In genomic region chr1:111417755-111418154, GRCh38 we compare ENCODE assay signal across 1 cellular context.
TF ChIP-seq lines count a peak whose summit lies in the region.

No MANE protein-coding gene starts in this region.

TF ChIP-seq in HepG2, 621 proteins besides CTCF, POLR2A, EP300 and RAD21 (continued from another document and continues in another):
- TF ChIP-seq, protein P1, sequence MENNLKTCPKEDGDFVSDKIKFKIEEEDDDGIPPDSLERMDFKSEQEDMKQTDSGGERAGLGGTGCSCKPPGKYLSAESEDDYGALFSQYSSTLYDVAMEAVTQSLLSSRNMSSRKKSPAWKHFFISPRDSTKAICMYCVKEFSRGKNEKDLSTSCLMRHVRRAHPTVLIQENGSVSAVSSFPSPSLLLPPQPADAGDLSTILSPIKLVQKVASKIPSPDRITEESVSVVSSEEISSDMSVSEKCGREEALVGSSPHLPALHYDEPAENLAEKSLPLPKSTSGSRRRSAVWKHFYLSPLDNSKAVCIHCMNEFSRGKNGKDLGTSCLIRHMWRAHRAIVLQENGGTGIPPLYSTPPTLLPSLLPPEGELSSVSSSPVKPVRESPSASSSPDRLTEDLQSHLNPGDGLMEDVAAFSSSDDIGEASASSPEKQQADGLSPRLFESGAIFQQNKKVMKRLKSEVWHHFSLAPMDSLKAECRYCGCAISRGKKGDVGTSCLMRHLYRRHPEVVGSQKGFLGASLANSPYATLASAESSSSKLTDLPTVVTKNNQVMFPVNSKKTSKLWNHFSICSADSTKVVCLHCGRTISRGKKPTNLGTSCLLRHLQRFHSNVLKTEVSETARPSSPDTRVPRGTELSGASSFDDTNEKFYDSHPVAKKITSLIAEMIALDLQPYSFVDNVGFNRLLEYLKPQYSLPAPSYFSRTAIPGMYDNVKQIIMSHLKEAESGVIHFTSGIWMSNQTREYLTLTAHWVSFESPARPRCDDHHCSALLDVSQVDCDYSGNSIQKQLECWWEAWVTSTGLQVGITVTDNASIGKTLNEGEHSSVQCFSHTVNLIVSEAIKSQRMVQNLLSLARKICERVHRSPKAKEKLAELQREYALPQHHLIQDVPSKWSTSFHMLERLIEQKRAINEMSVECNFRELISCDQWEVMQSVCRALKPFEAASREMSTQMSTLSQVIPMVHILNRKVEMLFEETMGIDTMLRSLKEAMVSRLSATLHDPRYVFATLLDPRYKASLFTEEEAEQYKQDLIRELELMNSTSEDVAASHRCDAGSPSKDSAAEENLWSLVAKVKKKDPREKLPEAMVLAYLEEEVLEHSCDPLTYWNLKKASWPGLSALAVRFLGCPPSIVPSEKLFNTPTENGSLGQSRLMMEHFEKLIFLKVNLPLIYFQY (CRISPR knock-in tag; IDR thresholded peaks at IDR 0.05; ENCODE audit: borderline replicate concordance) = no peak
- no peak for TF ChIP-seq CHCHD3 (CRISPR knock-in tag; IDR thresholded peaks at IDR 0.05)
- TF ChIP-seq TCF7 (IDR thresholded peaks at IDR 0.05; ENCODE audit: low read depth) = peak; percentile 33; the same call in 1 of the 2 replicates
- no peak for TF ChIP-seq KLF9 (CRISPR knock-in tag; IDR thresholded peaks at IDR 0.05; ENCODE audit: low read depth)
- TF ChIP-seq, protein P2, sequence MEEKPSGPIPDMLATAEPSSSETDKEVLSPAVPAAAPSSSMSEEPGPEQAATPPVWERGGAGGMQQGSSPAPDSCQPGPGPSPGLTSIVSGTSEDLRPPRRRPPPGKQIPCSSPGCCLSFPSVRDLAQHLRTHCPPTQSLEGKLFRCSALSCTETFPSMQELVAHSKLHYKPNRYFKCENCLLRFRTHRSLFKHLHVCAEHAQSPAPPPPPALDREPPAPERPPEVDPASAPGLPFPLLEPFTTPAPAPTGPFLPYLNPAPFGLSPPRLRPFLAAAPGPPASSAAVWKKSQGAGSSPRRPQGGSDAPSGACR (CRISPR knock-in tag; IDR thresholded peaks at IDR 0.05) = no peak
- no peak for TF ChIP-seq GABPB1 (CRISPR knock-in tag; IDR thresholded peaks at IDR 0.05)
- no peak for TF ChIP-seq CCDC6 (CRISPR knock-in tag; IDR thresholded peaks at IDR 0.05)
- TF ChIP-seq, protein P3, sequence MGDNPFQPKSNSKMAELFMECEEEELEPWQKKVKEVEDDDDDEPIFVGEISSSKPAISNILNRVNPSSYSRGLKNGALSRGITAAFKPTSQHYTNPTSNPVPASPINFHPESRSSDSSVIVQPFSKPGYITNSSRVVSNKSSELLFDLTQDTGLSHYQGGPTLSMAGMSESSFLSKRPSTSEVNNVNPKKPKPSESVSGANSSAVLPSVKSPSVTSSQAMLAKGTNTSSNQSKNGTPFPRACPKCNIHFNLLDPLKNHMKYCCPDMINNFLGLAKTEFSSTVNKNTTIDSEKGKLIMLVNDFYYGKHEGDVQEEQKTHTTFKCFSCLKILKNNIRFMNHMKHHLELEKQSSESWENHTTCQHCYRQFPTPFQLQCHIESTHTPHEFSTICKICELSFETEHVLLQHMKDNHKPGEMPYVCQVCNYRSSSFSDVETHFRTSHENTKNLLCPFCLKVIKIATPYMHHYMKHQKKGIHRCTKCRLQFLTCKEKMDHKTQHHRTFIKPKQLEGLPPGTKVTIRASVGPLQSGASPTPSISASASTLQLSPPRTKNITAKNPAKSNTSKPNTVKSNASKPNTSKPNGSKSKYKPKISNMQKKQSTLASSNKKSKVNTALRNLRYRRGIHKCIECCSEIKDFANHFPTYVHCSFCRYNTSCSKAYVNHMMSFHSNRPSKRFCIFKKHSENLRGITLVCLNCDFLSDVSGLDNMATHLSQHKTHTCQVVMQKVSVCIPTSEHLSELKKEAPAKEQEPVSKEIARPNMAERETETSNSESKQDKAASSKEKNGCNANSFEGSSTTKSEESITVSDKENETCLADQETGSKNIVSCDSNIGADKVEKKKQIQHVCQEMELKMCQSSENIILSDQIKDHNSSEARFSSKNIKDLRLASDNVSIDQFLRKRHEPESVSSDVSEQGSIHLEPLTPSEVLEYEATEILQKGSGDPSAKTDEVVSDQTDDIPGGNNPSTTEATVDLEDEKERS (CRISPR knock-in tag; IDR thresholded peaks at IDR 0.05) = no peak
- TF ChIP-seq, protein P4, sequence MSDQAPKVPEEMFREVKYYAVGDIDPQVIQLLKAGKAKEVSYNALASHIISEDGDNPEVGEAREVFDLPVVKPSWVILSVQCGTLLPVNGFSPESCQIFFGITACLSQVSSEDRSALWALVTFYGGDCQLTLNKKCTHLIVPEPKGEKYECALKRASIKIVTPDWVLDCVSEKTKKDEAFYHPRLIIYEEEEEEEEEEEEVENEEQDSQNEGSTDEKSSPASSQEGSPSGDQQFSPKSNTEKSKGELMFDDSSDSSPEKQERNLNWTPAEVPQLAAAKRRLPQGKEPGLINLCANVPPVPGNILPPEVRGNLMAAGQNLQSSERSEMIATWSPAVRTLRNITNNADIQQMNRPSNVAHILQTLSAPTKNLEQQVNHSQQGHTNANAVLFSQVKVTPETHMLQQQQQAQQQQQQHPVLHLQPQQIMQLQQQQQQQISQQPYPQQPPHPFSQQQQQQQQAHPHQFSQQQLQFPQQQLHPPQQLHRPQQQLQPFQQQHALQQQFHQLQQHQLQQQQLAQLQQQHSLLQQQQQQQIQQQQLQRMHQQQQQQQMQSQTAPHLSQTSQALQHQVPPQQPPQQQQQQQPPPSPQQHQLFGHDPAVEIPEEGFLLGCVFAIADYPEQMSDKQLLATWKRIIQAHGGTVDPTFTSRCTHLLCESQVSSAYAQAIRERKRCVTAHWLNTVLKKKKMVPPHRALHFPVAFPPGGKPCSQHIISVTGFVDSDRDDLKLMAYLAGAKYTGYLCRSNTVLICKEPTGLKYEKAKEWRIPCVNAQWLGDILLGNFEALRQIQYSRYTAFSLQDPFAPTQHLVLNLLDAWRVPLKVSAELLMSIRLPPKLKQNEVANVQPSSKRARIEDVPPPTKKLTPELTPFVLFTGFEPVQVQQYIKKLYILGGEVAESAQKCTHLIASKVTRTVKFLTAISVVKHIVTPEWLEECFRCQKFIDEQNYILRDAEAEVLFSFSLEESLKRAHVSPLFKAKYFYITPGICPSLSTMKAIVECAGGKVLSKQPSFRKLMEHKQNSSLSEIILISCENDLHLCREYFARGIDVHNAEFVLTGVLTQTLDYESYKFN (CRISPR knock-in tag; conservative IDR thresholded peaks at IDR 0.05) = peak; percentile 90
- TF ChIP-seq, protein P5, sequence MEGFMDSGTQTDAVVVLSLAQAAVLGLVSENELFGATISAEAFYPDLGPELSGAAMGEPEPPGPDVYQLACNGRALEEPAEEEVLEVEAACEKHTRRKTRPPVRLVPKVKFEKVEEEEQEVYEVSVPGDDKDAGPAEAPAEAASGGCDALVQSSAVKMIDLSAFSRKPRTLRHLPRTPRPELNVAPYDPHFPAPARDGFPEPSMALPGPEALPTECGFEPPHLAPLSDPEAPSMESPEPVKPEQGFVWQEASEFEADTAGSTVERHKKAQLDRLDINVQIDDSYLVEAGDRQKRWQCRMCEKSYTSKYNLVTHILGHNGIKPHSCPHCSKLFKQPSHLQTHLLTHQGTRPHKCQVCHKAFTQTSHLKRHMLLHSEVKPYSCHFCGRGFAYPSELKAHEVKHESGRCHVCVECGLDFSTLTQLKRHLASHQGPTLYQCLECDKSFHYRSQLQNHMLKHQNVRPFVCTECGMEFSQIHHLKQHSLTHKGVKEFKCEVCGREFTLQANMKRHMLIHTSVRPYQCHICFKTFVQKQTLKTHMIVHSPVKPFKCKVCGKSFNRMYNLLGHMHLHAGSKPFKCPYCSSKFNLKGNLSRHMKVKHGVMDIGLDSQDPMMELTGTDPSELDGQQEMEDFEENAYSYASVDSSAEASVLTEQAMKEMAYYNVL (CRISPR knock-in tag; IDR thresholded peaks at IDR 0.05; ENCODE audit: borderline replicate concordance) = peak; percentile 44; the same call in 1 of the 2 replicates
- no peak for TF ChIP-seq ZNF432 (CRISPR knock-in tag; IDR thresholded peaks at IDR 0.05; ENCODE audit: borderline replicate concordance)
- peak; percentile 38; the same call in 1 of the 2 replicates for TF ChIP-seq REPIN1 (CRISPR knock-in tag; IDR thresholded peaks at IDR 0.05; ENCODE audit: borderline replicate concordance, low read depth)
- TF ChIP-seq HNRNPLL (IDR thresholded peaks at IDR 0.05; ENCODE audit: low read depth, low read length, poor library complexity, severe bottlenecking) = no peak
- TF ChIP-seq, protein P6, sequence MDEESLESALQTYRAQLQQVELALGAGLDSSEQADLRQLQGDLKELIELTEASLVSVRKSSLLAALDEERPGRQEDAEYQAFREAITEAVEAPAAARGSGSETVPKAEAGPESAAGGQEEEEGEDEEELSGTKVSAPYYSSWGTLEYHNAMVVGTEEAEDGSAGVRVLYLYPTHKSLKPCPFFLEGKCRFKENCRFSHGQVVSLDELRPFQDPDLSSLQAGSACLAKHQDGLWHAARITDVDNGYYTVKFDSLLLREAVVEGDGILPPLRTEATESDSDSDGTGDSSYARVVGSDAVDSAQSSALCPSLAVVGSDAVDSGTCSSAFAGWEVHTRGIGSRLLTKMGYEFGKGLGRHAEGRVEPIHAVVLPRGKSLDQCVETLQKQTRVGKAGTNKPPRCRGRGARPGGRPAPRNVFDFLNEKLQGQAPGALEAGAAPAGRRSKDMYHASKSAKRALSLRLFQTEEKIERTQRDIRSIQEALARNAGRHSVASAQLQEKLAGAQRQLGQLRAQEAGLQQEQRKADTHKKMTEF (CRISPR knock-in tag; IDR thresholded peaks at IDR 0.05) = peak; percentile 44; the same call in 1 of the 2 replicates
- TF ChIP-seq STAT6 (CRISPR knock-in tag; IDR thresholded peaks at IDR 0.05; ENCODE audit: borderline replicate concordance) = peak; percentile 85; the same call in 1 of the 2 replicates
- no peak for TF ChIP-seq ZNF781 (CRISPR knock-in tag; IDR thresholded peaks at IDR 0.05; ENCODE audit: borderline replicate concordance, not compliant biosample characterization)
- no peak for TF ChIP-seq ZNF460 (CRISPR knock-in tag; IDR thresholded peaks at IDR 0.05; ENCODE audit: borderline replicate concordance)
- TF ChIP-seq TBX3 (IDR thresholded peaks at IDR 0.05; ENCODE audit: borderline replicate concordance) = no peak
- TF ChIP-seq AGO2 (optimal IDR thresholded peaks at IDR 0.05; ENCODE audit: low read depth, low read length) = no peak
- no peak for TF ChIP-seq TOE1 (CRISPR knock-in tag; IDR thresholded peaks at IDR 0.05)
- TF ChIP-seq ZNF670 (CRISPR knock-in tag; IDR thresholded peaks at IDR 0.05; ENCODE audit: borderline replicate concordance) = no peak
- TF ChIP-seq TBL1XR1 (IDR thresholded peaks at IDR 0.05; ENCODE audit: borderline replicate concordance, low read length, partially characterized antibody) = peak; percentile 50
- TF ChIP-seq, protein P7, sequence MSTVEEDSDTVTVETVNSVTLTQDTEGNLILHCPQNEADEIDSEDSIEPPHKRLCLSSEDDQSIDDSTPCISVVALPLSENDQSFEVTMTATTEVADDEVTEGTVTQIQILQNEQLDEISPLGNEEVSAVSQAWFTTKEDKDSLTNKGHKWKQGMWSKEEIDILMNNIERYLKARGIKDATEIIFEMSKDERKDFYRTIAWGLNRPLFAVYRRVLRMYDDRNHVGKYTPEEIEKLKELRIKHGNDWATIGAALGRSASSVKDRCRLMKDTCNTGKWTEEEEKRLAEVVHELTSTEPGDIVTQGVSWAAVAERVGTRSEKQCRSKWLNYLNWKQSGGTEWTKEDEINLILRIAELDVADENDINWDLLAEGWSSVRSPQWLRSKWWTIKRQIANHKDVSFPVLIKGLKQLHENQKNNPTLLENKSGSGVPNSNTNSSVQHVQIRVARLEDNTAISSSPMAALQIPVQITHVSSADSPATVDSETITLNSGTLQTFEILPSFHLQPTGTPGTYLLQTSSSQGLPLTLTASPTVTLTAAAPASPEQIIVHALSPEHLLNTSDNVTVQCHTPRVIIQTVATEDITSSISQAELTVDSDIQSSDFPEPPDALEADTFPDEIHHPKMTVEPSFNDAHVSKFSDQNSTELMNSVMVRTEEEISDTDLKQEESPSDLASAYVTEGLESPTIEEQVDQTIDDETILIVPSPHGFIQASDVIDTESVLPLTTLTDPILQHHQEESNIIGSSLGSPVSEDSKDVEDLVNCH (CRISPR knock-in tag; IDR thresholded peaks at IDR 0.05) = no peak
- TF ChIP-seq GATAD1 (CRISPR knock-in tag; IDR thresholded peaks at IDR 0.05) = no peak
- no peak for TF ChIP-seq SMAD3 (CRISPR knock-in tag; IDR thresholded peaks at IDR 0.05)
- TF ChIP-seq KMT2B (CRISPR knock-in tag; IDR thresholded peaks at IDR 0.05) = 0 out of 2 replicates have a peak, but pooled peaks have one; percentile 32
- TF ChIP-seq RFX5 (IDR thresholded peaks at IDR 0.05; ENCODE audit: low read depth, low read length) = no peak
- TF ChIP-seq GLI4 (CRISPR knock-in tag; IDR thresholded peaks at IDR 0.05; ENCODE audit: borderline replicate concordance) = no peak
- TF ChIP-seq RXRB (CRISPR knock-in tag; IDR thresholded peaks at IDR 0.05; ENCODE audit: borderline replicate concordance) = peak; percentile 93
- TF ChIP-seq, protein P8, sequence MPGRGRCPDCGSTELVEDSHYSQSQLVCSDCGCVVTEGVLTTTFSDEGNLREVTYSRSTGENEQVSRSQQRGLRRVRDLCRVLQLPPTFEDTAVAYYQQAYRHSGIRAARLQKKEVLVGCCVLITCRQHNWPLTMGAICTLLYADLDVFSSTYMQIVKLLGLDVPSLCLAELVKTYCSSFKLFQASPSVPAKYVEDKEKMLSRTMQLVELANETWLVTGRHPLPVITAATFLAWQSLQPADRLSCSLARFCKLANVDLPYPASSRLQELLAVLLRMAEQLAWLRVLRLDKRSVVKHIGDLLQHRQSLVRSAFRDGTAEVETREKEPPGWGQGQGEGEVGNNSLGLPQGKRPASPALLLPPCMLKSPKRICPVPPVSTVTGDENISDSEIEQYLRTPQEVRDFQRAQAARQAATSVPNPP (CRISPR knock-in tag; IDR thresholded peaks at IDR 0.05) = no peak
- TF ChIP-seq ZZZ3 (CRISPR knock-in tag; IDR thresholded peaks at IDR 0.05; ENCODE audit: borderline replicate concordance) = no peak
- no peak for TF ChIP-seq KDM1A (CRISPR knock-in tag; IDR thresholded peaks at IDR 0.05)
- TF ChIP-seq, protein P9, sequence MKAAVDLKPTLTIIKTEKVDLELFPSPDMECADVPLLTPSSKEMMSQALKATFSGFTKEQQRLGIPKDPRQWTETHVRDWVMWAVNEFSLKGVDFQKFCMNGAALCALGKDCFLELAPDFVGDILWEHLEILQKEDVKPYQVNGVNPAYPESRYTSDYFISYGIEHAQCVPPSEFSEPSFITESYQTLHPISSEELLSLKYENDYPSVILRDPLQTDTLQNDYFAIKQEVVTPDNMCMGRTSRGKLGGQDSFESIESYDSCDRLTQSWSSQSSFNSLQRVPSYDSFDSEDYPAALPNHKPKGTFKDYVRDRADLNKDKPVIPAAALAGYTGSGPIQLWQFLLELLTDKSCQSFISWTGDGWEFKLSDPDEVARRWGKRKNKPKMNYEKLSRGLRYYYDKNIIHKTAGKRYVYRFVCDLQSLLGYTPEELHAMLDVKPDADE (CRISPR knock-in tag; IDR thresholded peaks at IDR 0.05) = no peak
- TF ChIP-seq ZNF589 (CRISPR knock-in tag; conservative IDR thresholded peaks at IDR 0.05) = no peak
- TF ChIP-seq ZNF879 (CRISPR knock-in tag; IDR thresholded peaks at IDR 0.05) = no peak
